Comparison of ENCODE assay signal across 10 cellular contexts in the genomic region with DNA sequence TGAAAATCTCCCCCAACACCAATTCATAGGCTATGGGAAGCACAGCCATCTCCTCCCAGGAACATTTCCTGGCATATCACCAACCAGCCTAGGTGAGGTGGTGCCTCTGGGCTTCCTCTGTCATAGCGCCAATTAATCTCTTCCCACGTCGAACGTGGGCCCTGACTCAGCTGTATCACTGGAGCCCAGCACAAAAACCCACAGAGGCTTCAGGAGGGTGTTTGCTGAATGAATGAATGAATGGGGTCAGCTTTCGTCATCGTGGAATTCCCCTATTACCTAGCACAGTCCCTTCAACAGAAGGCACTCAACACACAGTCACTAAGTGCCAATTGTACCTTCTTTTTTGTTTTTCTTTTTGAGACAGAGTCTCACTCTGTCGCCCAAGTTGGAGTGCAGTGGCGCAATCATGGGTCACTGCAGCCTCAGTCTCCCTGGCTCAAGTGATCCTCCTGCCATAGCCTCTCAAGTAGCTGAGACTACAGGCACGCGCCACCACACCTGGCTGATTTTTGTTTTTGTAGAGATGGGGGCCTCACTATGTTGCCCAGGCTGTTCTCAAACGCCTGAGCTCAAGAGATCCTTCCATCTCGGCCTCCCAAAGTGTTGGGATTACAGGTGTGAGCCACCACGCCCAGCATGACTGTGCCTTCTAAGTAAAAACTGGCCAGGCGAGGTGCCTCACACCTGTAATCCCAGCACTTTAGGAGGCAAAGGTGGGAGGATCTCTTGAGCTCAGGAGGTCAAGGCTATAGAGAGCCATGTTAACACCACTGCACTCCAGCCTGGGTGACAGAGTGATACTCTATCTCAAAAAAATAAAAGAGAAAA. TPM values are rescaled to one million over a fixed set of nuclear protein-coding genes. Genes with fewer than 3 reads are reported as not detected.
DNase-seq lines count a peak whose midpoint lies in the region; ATAC-seq, FAIRE-seq and TF ChIP-seq lines count a peak whose summit lies in the region.
"Had no signal": no experiment of that assay in that cellular context is flagged by ENCODE, and none has a peak within 500 bp of the region (broad histone marks: within the 10 kb centered on the region; RNA-seq: fewer than 3 reads in every experiment).

No MANE protein-coding gene starts in this region.

- H3K36me3 Mint-ChIP-seq in activated naive CD4-positive, alpha-beta T cell treated with anti-CD3 and anti-CD28 coated beads, Interleukin-2, amount 50 U/mL, for 24 hours, result no peaks in the 10 kb centered on the region

- H3K4me2 ChIP-seq in BLaER1, result peak overlapping the region; percentile 99

- DNase-seq in RCC 7860 (ENCODE audit: low spot score), result peak; percentile 82
- no peak for DNase-seq in SJCRH30
- no peak for DNase-seq in occipital lobe (lab: John Stamatoyannopoulos, UW)
- DNase-seq: kidney had no signal

- H3K9me3 Mint-ChIP-seq in activated naive CD4-positive, alpha-beta T cell treated with anti-CD3 and anti-CD28 coated beads, Interleukin-2, amount 50 U/mL, for 24 hours, result no peaks in the 10 kb centered on the region

- H3K27ac ChIP-seq in BLaER1 (peak overlapping the region; percentile 52; the same call in 1 of the 2 replicates), neutrophil (peak overlapping the region; percentile 43), SJCRH30 (no peak overlapping the region)

- H4K20me1 ChIP-seq in BLaER1, result no peaks in the 10 kb centered on the region; the same call in 1 of the 2 replicates

- H3K36me3 ChIP-seq in BLaER1 (no peaks in the 10 kb centered on the region), neutrophil (no peaks in the 10 kb centered on the region), SJCRH30 (no peaks in the 10 kb centered on the region)

- H3K27me3 ChIP-seq in BLaER1 (peaks cover under 1% of the 10 kb centered on the region; the same call in 1 of the 2 replicates), neutrophil (no peaks in the 10 kb centered on the region), SJCRH30 (no peaks in the 10 kb centered on the region)

- H3K27me3 Mint-ChIP-seq in activated naive CD4-positive, alpha-beta T cell treated with anti-CD3 and anti-CD28 coated beads, Interleukin-2, amount 50 U/mL, for 24 hours, result no peaks in the 10 kb centered on the region

- FAIRE-seq in RCC 7860 (lab: Jason Lieb, UNC), result no peak
- FAIRE-seq: D721Med, kidney had no signal

- H3K4me3 ChIP-seq in BLaER1, result no peak overlapping the region
- no peak overlapping the region for H3K4me3 ChIP-seq in neutrophil (ENCODE audit: low read depth in 1 of 2, low read length in 1 of 2)
- no peak overlapping the region for H3K4me3 ChIP-seq in SJCRH30

- no peak for ATAC-seq in GM21786 (IDR thresholded peaks at IDR 0.05; ENCODE audit: unreplicated experiment)
- ATAC-seq in GM21528 (IDR thresholded peaks at IDR 0.05; ENCODE audit: low FRiP score, unreplicated experiment), result no peak

- H3K4me1 ChIP-seq in BLaER1 (peaks cover 40% of the 10 kb centered on the region), neutrophil (ENCODE audit: control insufficient read depth in 1 of 2, insufficient read depth in 1 of 2, low read depth in 1 of 2, low read length in 1 of 2) (peaks cover 27 to 38% of the 10 kb centered on the region in 2 experiments), SJCRH30 (peaks cover 3% of the 10 kb centered on the region; the same call in 1 of the 2 replicates)

- no peak for TF ChIP-seq CTCF in neutrophil (IDR thresholded peaks at IDR 0.05)

- H3K27ac Mint-ChIP-seq in activated naive CD4-positive, alpha-beta T cell treated with anti-CD3 and anti-CD28 coated beads, Interleukin-2, amount 50 U/mL, for 24 hours, result peak overlapping the region; percentile 98

- H3K4me3 Mint-ChIP-seq in activated naive CD4-positive, alpha-beta T cell treated with anti-CD3 and anti-CD28 coated beads, Interleukin-2, amount 50 U/mL, for 24 hours, result peak overlapping the region; percentile 81

- no peaks in the 10 kb centered on the region for H3K9me3 ChIP-seq in BLaER1
- H3K9me3 ChIP-seq in neutrophil, result no peaks in the 10 kb centered on the region
- no peaks in the 10 kb centered on the region for H3K9me3 ChIP-seq in SJCRH30 (replicated peaks)

- peak overlapping the region; percentile 21; the same call in 1 of the 2 replicates for H3K9ac ChIP-seq in BLaER1

- peaks cover 38% of the 10 kb centered on the region for H3K4me1 Mint-ChIP-seq in activated naive CD4-positive, alpha-beta T cell treated with anti-CD3 and anti-CD28 coated beads, Interleukin-2, amount 50 U/mL, for 24 hours

RNA-seq across cellular contexts. Expression of a gene that starts 4.1 kb away (rescaled TPM):
- 4.2 and 4.3 TPM in 2 replicates for total RNA-seq in SJCRH30 (2014; rRNA removed; shearing (Covaris generic))
- total RNA-seq in occipital lobe, result 5.9 TPM

RNA-seq across cellular contexts. Expression of a gene that starts 9.2 kb away (rescaled TPM):
- 10.7 and 11.3 TPM in 2 replicates for total RNA-seq in SJCRH30 (2014; rRNA removed; shearing (Covaris generic))
- 6.9 TPM for total RNA-seq in occipital lobe

RNA-seq across cellular contexts. Expression of a gene that starts 18.1 kb away (rescaled TPM):
- 13.1 and 18.2 TPM in 2 replicates for total RNA-seq in SJCRH30 (2014; rRNA removed; shearing (Covaris generic))
- total RNA-seq in occipital lobe, result 16.1 TPM

RNA-seq across cellular contexts. Expression of a gene that starts 32.7 kb away (rescaled TPM):
- 11.2 and 12.0 TPM in 2 replicates for total RNA-seq in SJCRH30 (2014; rRNA removed; shearing (Covaris generic))
- total RNA-seq in occipital lobe, result 12.6 TPM

RNA-seq across cellular contexts. Expression of a gene that starts 41.0 kb away (rescaled TPM):
- 59.7 and 62.5 TPM in 2 replicates for total RNA-seq in SJCRH30 (2014; rRNA removed; shearing (Covaris generic))
- total RNA-seq in occipital lobe, result 28.4 TPM
